8 cellular contexts compared by ENCODE assay signal in genomic region chr14:69151458-69152180, GRCh38. TPM values are rescaled to one million over a fixed set of nuclear protein-coding genes. Genes with fewer than 3 reads are reported as not detected.
DNase-seq lines count a peak whose midpoint lies in the region; ATAC-seq, FAIRE-seq and TF ChIP-seq lines count a peak whose summit lies in the region.

No MANE protein-coding gene starts in this region.

- no peak for FAIRE-seq in astrocyte (lab: Jason Lieb, UNC)

- peaks cover 4% of the 10 kb centered on the region for H3K36me3 ChIP-seq in astrocyte (ENCODE audit: insufficient read depth, low read length)
- H3K36me3 ChIP-seq in hepatocyte (replicated peaks; ENCODE audit: insufficient read depth, low read depth): no peaks in the 10 kb centered on the region

- peaks cover 58% of the 10 kb centered on the region for H3K79me2 ChIP-seq in astrocyte (ENCODE audit: insufficient read depth, low read length)
- H3K79me2 ChIP-seq in hepatocyte: peaks cover 55% of the 10 kb centered on the region

- peak overlapping the region; percentile 92 for H3K9ac ChIP-seq in astrocyte (ENCODE audit: low read length)

- H3K9me2 ChIP-seq in hepatocyte (replicated peaks; ENCODE audit: insufficient read depth): no peaks in the 10 kb centered on the region

- no peaks in the 10 kb centered on the region for H3K27me3 ChIP-seq in astrocyte (ENCODE audit: insufficient read depth, low read length)
- no peaks in the 10 kb centered on the region for H3K27me3 ChIP-seq in hepatocyte

- H3K4me3 ChIP-seq in astrocyte (ENCODE audit: insufficient read depth, low read depth, low read length): peak overlapping the region; percentile 85
- H3K4me3 ChIP-seq in hepatocyte: peak overlapping the region; percentile 95

- H3K4me2 ChIP-seq in astrocyte (ENCODE audit: low read length) (peak overlapping the region; percentile 82), hepatocyte (peak overlapping the region; percentile 86)

- peak; percentile 74 for DNase-seq in GDM1 (lab: John Stamatoyannopoulos, UW)
- DNase-seq in NCI-H1694 (lab: John Stamatoyannopoulos, UW): peak; percentile 59
- peak; percentile 72 for DNase-seq in T-helper 9 cell
- peak; percentile 53 for DNase-seq in astrocyte (ENCODE audit: low read depth)
- peak; percentile 89 for DNase-seq in hepatocyte (ENCODE audit: low spot score)
- peak; percentile 88 for DNase-seq in retina
- DNase-seq in GOT3 (lab: John Stamatoyannopoulos, UW): no peak

- H3K9me3 Mint-ChIP-seq in astrocyte (ENCODE audit: unreplicated experiment): no peaks in the 10 kb centered on the region

- H2AFZ ChIP-seq in astrocyte (ENCODE audit: low read depth, low read length) (peak overlapping the region; percentile 79), hepatocyte (peak overlapping the region; percentile 97)

- H3K27me3 Mint-ChIP-seq in astrocyte (ENCODE audit: low read depth, unreplicated experiment): no peaks in the 10 kb centered on the region

- H3K27ac ChIP-seq in astrocyte (ENCODE audit: low read depth, low read length) (peak overlapping the region; percentile 69), hepatocyte (peak overlapping the region; percentile 99)

- H3K4me1 ChIP-seq in astrocyte (ENCODE audit: insufficient read depth, low read length): peaks cover 21% of the 10 kb centered on the region
- peaks cover 19% of the 10 kb centered on the region for H3K4me1 ChIP-seq in hepatocyte (ENCODE audit: insufficient read depth)

- H3K27ac Mint-ChIP-seq in astrocyte (ENCODE audit: unreplicated experiment): peak overlapping the region; percentile 81

- WGBS in hepatocyte (ENCODE audit: low lambda C conversion rate, missing lambda C conversion rate): 3% methylated on average over 45 of the region's 57 CpGs

- peak overlapping the region; percentile 96 for H3K4me3 Mint-ChIP-seq in astrocyte (ENCODE audit: unreplicated experiment)

- H3K9me3 ChIP-seq in astrocyte (ENCODE audit: insufficient read depth, low read depth, low read length): no peaks in the 10 kb centered on the region
- no peaks in the 10 kb centered on the region for H3K9me3 ChIP-seq in hepatocyte (ENCODE audit: low read depth)

- TF ChIP-seq CTCF in astrocyte (IDR thresholded peaks at IDR 0.05; ENCODE audit: insufficient read depth, low read depth, low read length) (no peak), hepatocyte (IDR thresholded peaks at IDR 0.05; ENCODE audit: poor library complexity) (peak; percentile 53)

- H3K36me3 Mint-ChIP-seq in astrocyte (ENCODE audit: low read depth, unreplicated experiment): peaks cover 8% of the 10 kb centered on the region

- H4K20me1 ChIP-seq in astrocyte (ENCODE audit: insufficient read depth, low read length) (peaks cover 46% of the 10 kb centered on the region), hepatocyte (ENCODE audit: insufficient read depth, poor library complexity, severe bottlenecking) (peaks cover 40% of the 10 kb centered on the region)

- peak; percentile 49 for ATAC-seq in HG02610 (IDR thresholded peaks at IDR 0.05; ENCODE audit: unreplicated experiment)

- peaks cover 29% of the 10 kb centered on the region for H3K4me1 Mint-ChIP-seq in astrocyte (ENCODE audit: low read depth, unreplicated experiment)

RNA-seq across cellular contexts. Expression of gene DCAF5, which starts 1.3 kb away (rescaled TPM):
- 54.5 and 54.6 TPM in 2 replicates for total RNA-seq in astrocyte
- 34.4 and 38.2 TPM in 2 replicates for total RNA-seq in hepatocyte
- polyA plus RNA-seq in hepatocyte: 45.4 and 47.6 TPM in 2 replicates

RNA-seq across cellular contexts. Expression of gene EXD2, which starts 39.7 kb away (rescaled TPM):
- total RNA-seq in astrocyte (28.7 and 30.7 TPM in 2 replicates), hepatocyte (18.1 and 18.3 TPM in 2 replicates)
- 13.5 and 16.2 TPM in 2 replicates for polyA plus RNA-seq in hepatocyte
